Comparison of ENCODE assay signal across 18 cellular contexts in genomic region chr18:74528913-74529312, GRCh38. TPM values are rescaled to one million over a fixed set of nuclear protein-coding genes. Genes with fewer than 3 reads are reported as not detected.
A peak's percentile ranks its signal among the peaks of the same experiment; 100 is the strongest.
DNase-seq lines count a peak whose midpoint lies in the region; ATAC-seq and TF ChIP-seq lines count a peak whose summit lies in the region.
"Had no signal": no experiment of that assay in that cellular context is flagged by ENCODE, and none has a peak within 500 bp of the region (broad histone marks: within the 10 kb centered on the region; RNA-seq: fewer than 3 reads in every experiment).

No MANE protein-coding gene starts in this region.

- no peak overlapping the region for H3K4me3 ChIP-seq in heart left ventricle

- H3K4me1 ChIP-seq in heart left ventricle, result peaks cover 0 to 12% (median 2%) of the 10 kb centered on the region in 12 donors

- DNase-seq in globus pallidus (ENCODE audit: low spot score) (peak; percentile 84), NOMO-1 treated with DMSO at 0.1 percent for 48 hours (lab: John Stamatoyannopoulos, UW; ENCODE audit: unreplicated experiment) (no peak), heart left ventricle (no peak)
- DNase-seq in activated CD4-positive, alpha-beta T cell treated with anti-CD3 and anti-CD28 coated beads for 1 hour, result no peak
- DNase-seq: DMS153, HCEC 1CT, KG1, NCI-H1092 treated with DMSO at 0.1 percent for 48 hours, NCI-H1694 treated with DMSO at 0.1 percent for 48 hours, NCI-H345 had no signal

- no peaks in the 10 kb centered on the region for H3K9me3 ChIP-seq in heart left ventricle

- peak; percentile 12 for ATAC-seq in GM18870 (IDR thresholded peaks at IDR 0.05; ENCODE audit: unreplicated experiment)
- ATAC-seq in HG03432 (IDR thresholded peaks at IDR 0.05; ENCODE audit: unreplicated experiment), result peak; percentile 7
- no peak for ATAC-seq in HG03196 (IDR thresholded peaks at IDR 0.05; ENCODE audit: unreplicated experiment)
- no peak for ATAC-seq in heart left ventricle
- ATAC-seq: Right ventricle myocardium inferior, SK-N-SH treated with all-trans-retinoic acid at 6 μM for 48 hours had no signal

- TF ChIP-seq CTCF in heart left ventricle (IDR thresholded peaks at IDR 0.05), result no peak

- WGBS in heart left ventricle, 4 donors, result 81 to 88% (median 82%) methylated on average over 3 of the region's 3 CpGs

- no peaks in the 10 kb centered on the region for H3K36me3 ChIP-seq in heart left ventricle

- TF ChIP-seq POLR2A in heart left ventricle (IDR thresholded peaks at IDR 0.05), result no peak

- no peaks in the 10 kb centered on the region for H3K27me3 ChIP-seq in heart left ventricle

- intact Hi-C loops in heart left ventricle (cut with DNase I), result no loop called here

- no peak overlapping the region for H3K27ac ChIP-seq in heart left ventricle

RNA-seq across cellular contexts. Expression of gene CNDP1, which starts 5.4 kb away (rescaled TPM):
- total RNA-seq in heart left ventricle, result not detected
- polyA plus RNA-seq in heart left ventricle, result under 1 TPM in 1 of 2 donors, not detected in 1; 0.03 TPM
- total RNA-seq: MCF 10A, Right ventricle myocardium inferior had no signal
- polyA plus RNA-seq: AG04450, BJ had no signal

RNA-seq across cellular contexts. Expression of gene CNDP2, which starts 32.8 kb away (rescaled TPM):
- total RNA-seq in heart left ventricle, result 100 to 1,000 TPM in 1 of 9 donors, 10 to 100 TPM in 8; 38.3 to 162 (median 76.3) TPM
- polyA plus RNA-seq in heart left ventricle, result 10 to 100 TPM; 50.1 to 90.4 TPM

Comparison
In these comparisons a context has a peak if more than half of its experiments do, and no peak if none do; other contexts are left out.
1. ATAC-seq: peak in GM18870 (single experiment) and HG03432 (single experiment); none in HG03196 (single experiment) and heart left ventricle (0 of 4).